Comparison of ENCODE assay signal across 35 cellular contexts in the genomic region with DNA sequence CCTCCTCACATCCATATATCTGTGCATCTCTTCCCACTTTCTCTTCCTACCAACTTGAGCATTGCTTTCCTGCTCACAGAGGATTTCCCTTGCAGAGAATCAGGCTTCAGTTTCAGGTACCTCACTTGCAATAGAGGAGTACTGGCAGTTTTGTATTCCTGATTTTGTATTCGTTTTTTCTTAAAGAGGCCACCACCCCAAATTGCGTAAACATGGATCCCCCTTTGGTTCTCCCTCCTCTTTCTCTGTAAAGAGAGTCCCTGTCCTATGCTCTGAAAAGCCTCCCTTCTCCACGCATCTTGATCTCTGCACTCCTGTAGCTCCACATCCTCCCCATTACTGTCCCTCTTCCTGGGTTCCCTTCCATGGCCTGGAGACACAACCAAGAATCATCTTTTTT. TPM values are rescaled to one million over a fixed set of nuclear protein-coding genes. Genes with fewer than 3 reads are reported as not detected.
"Had no signal": no experiment of that assay in that cellular context is flagged by ENCODE, and none has a peak within 500 bp of the region (broad histone marks: within the 10 kb centered on the region; RNA-seq: fewer than 3 reads in every experiment).

No MANE protein-coding gene starts in this region.

- H3K4me1 ChIP-seq: adrenal gland, body of pancreas, breast epithelium had no signal

- H3K27ac ChIP-seq: adrenal gland, body of pancreas, brain microvascular endothelial cell, breast epithelium, VCaP had no signal

- DNase-seq: activated B cell treated with CpG ODN at 0.5 μM for 24 hours; activated CD4-positive, alpha-beta memory T cell treated with anti-CD3 and anti-CD28 coated beads for 36 hours; activated CD4-positive, alpha-beta T cell treated with anti-CD3 and anti-CD28 coated beads for 4 hours; activated CD4-positive, alpha-beta T cell treated with anti-CD3 and anti-CD28 coated beads, Interleukin-2, amount 10 ng/mL, durations not matched to agents 24 days and 14 days; activated CD4-positive, alpha-beta T cell treated with anti-CD3 and anti-CD28 coated beads, Interleukin-2, amount 50 U/mL, for 1 hour; activated CD4-positive, alpha-beta T cell treated with anti-CD3 and anti-CD28 coated beads, Interleukin-2, amount 50 U/mL, for 4 hours; activated CD4-positive, CD25-positive, alpha-beta regulatory T cell treated with anti-CD3 and anti-CD28 coated beads, Interleukin-2, amount 50 U/mL, for 72 hours; activated CD8-positive, alpha-beta memory T cell treated with anti-CD3 and anti-CD28 coated beads, Interleukin-2, amount 50 U/mL, for 4 hours; activated CD8-positive, alpha-beta T cell treated with anti-CD3 and anti-CD28 coated beads for 36 hours; activated effector memory CD4-positive, alpha-beta T cell treated with anti-CD3 and anti-CD28 coated beads, Interleukin-2, amount 50 U/mL, for 16 hours; activated gamma-delta T cell treated with Interleukin-2 at 50 U/mL for 16 hours; activated naive CD4-positive, alpha-beta T cell; activated naive CD4-positive, alpha-beta T cell treated with anti-CD3 and anti-CD28 coated beads for 36 hours; activated naive CD4-positive, alpha-beta T cell treated with anti-CD3 and anti-CD28 coated beads, Interleukin-2, amount 50 U/mL, for 16 hours; activated naive CD8-positive, alpha-beta T cell treated with anti-CD3 and anti-CD28 coated beads for 36 hours; activated T-cell treated with anti-CD3 and anti-CD28 coated beads for 4 hours; activated T-cell treated with anti-CD3 and anti-CD28 coated beads, Interleukin-2, amount 50 U/mL, for 1 hour; activated T-cell treated with anti-CD3 and anti-CD28 coated beads, Interleukin-2, amount 50 U/mL, for 4 hours; activated T-cell treated with anti-CD3 and anti-CD28 coated beads, Interleukin-2, amount 50 U/mL, for 72 hours; adrenal gland; amniotic stem cell; aorta; body of pancreas; brain microvascular endothelial cell; central memory CD4-positive, alpha-beta T cell; T-helper 1 cell; T-helper 2 cell; T-helper 9 cell had no signal

- H3K27me3 ChIP-seq: adrenal gland, body of pancreas, brain microvascular endothelial cell, breast epithelium had no signal

- ATAC-seq: activated CD8-positive, alpha-beta T cell treated with anti-CD3 and anti-CD28 coated beads for 36 hours; activated naive CD4-positive, alpha-beta T cell treated with anti-CD3 and anti-CD28 coated beads, Interleukin-2, amount 50 U/mL, for 72 hours; activated T-cell treated with anti-CD3 and anti-CD28 coated beads, Interleukin-2, amount 50 U/mL, for 4 hours; activated T-cell treated with anti-CD3 and anti-CD28 coated beads, Interleukin-2, amount 50 U/mL, for 72 hours; activated T-helper 17 cell treated with anti-CD3 and anti-CD28 coated beads, Interleukin-2, amount 50 U/mL, for 72 hours; body of pancreas had no signal

- H3K9me3 ChIP-seq: adrenal gland, body of pancreas, breast epithelium had no signal

- H3K4me3 ChIP-seq: adrenal gland, body of pancreas, breast epithelium had no signal

- H3K36me3 ChIP-seq: adrenal gland, brain microvascular endothelial cell, breast epithelium had no signal

RNA-seq across cellular contexts. Expression of a gene that starts 32.2 kb away (rescaled TPM):
- total RNA-seq: activated B cell treated with CpG ODN at 0.5 μM for 24 hours; activated CD4-positive, alpha-beta T cell treated with anti-CD3 and anti-CD28 coated beads, Interleukin-2, amount 10 ng/mL, durations not matched to agents 24 days and 14 days; activated CD8-positive, alpha-beta memory T cell treated with anti-CD3 and anti-CD28 coated beads for 36 hours; activated CD8-positive, alpha-beta T cell treated with anti-CD3 and anti-CD28 coated beads for 36 hours; activated naive CD4-positive, alpha-beta T cell treated with anti-CD3 and anti-CD28 coated beads for 36 hours; activated naive CD4-positive, alpha-beta T cell treated with anti-CD3 and anti-CD28 coated beads, Interleukin-2, amount 50 U/mL, for 72 hours; activated naive CD8-positive, alpha-beta T cell treated with anti-CD3 and anti-CD28 coated beads for 36 hours; activated T-helper 1 cell treated with anti-CD3 and anti-CD28 coated beads, Interleukin-12 subunit alpha, Interleukin-12 subunit beta, Interleukin-2, Interleukin-4 antibody, amounts not matched to agents 30 ng/mL and 10 ng/mL and 1 ng/mL, durations not matched to agents 14 hours and 24 hours and 36 hours; astrocyte; body of pancreas had no signal

RNA-seq across cellular contexts. Expression of a gene that starts 44.1 kb away (rescaled TPM):
- total RNA-seq: activated B cell treated with CpG ODN at 0.5 μM for 24 hours; activated CD4-positive, alpha-beta memory T cell treated with anti-CD3 and anti-CD28 coated beads for 36 hours; activated T-cell treated with anti-CD3 and anti-CD28 coated beads, Interleukin-2, amount 50 U/mL, for 72 hours; activated T-helper 17 cell treated with anti-CD3 and anti-CD28 coated beads, Interleukin-2, amount 50 U/mL, for 72 hours had no signal
